Comparison of ENCODE assay signal across 9 cellular contexts in the genomic region with DNA sequence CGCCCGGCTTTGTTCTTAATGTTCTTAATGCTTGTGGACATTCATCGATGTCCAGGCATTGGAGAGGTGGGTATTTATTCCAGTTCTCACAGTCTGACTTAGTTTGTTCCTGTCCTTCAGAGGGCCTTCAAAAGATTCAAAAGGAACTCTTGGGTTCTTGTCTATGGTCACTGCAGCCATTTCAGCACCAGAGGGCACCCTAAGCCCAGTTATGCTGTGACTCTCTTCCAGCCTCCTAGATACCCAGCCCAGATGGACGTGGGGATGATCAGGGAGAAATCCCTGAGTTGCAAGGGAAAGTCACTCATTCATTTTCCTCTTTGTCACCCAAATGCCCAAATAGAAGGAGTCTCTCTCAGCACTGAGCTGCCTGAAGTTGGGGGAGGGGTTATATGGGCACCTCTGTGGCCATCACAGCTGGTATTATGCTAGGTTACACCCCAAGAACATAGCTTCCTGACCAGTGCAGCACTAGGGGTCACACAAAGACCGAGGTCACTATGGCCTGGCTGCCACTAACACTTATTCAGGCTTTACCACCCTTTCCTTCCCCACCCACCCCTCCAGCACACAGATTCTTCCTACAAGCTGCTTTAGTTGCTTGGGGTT. TPM values are rescaled to one million over a fixed set of nuclear protein-coding genes. Genes with fewer than 3 reads are reported as not detected.
DNase-seq lines count a peak whose midpoint lies in the region; ATAC-seq, FAIRE-seq and TF ChIP-seq lines count a peak whose summit lies in the region.
"Had no signal": no experiment of that assay in that cellular context is flagged by ENCODE, and none has a peak within 500 bp of the region (broad histone marks: within the 10 kb centered on the region; RNA-seq: fewer than 3 reads in every experiment).

No MANE protein-coding gene starts in this region.

- intact Hi-C loops in PC-3 (cut with micrococcal nuclease) (loop anchor here (1.0 to 10.0 kb wide), 5 partner anchors 142 to 1097 kb away; a partner anchor contains a TSS), stomach (cut with DNase I; ENCODE audit: low total_unique reads) (loop anchor here (5.0 kb wide), 1 partner anchor 142 kb away; a partner anchor contains a TSS)

- TF ChIP-seq CTCF in D721Med (IDR thresholded peaks at IDR 0.05; ENCODE audit: insufficient read depth, missing control alignments) (peak; percentile 90), PC-3 (conservative IDR thresholded peaks at IDR 0.05; ENCODE audit: low read depth, low read length) (peak; percentile 93), fibroblast of mammary gland (conservative IDR thresholded peaks at IDR 0.05; ENCODE audit: control insufficient read depth, insufficient read depth, low read depth, low read length) (peak; percentile 92), neural crest cell (conservative IDR thresholded peaks at IDR 0.05) (peak; percentile 92), stomach (IDR thresholded peaks at IDR 0.05) (peak in 5 of 7 experiments; percentile 65 to 94 (median 73))

- H3K4me2 ChIP-seq in PC-3 (ENCODE audit: low read length), result no peak overlapping the region

- H3K9me3 Mint-ChIP-seq in neural crest cell, result no peaks in the 10 kb centered on the region
- H3K9me3 Mint-ChIP-seq: dendritic cell treated with granulocyte-macrophage colony-stimulating factor and Interleukin-4, amounts not matched to agents 40 ng/mL and 50 ng/mL, for 4 days had no signal

- no peak overlapping the region for H3K4me3 Mint-ChIP-seq in neural crest cell
- H3K4me3 Mint-ChIP-seq: dendritic cell treated with granulocyte-macrophage colony-stimulating factor and Interleukin-4, amounts not matched to agents 40 ng/mL and 50 ng/mL, for 4 days had no signal

- ATAC-seq in GM21390 (IDR thresholded peaks at IDR 0.05; ENCODE audit: unreplicated experiment) (peak; percentile 81), PC-3 (peak; percentile 99)

- DNase-seq in D721Med (ENCODE audit: insufficient read length, low spot score), result peak; percentile 39
- DNase-seq in Jurkat, Clone E6-1 (ENCODE audit: low read depth, low spot score), result peak; percentile 64
- DNase-seq in PC-3, result peak; percentile 86
- DNase-seq in activated T-cell treated with anti-CD3 and anti-CD28 coated beads, Interleukin-2, amount 50 U/mL, for 1 hour, result peak; percentile 70
- DNase-seq in fibroblast of mammary gland (ENCODE audit: low read depth), result peak; percentile 75
- peak; percentile 72 for DNase-seq in neural crest cell (ENCODE audit: low read depth, low spot score)
- DNase-seq in stomach, result peak; percentile 80

- H3K27me3 ChIP-seq in PC-3 (ENCODE audit: low read length) (no peaks in the 10 kb centered on the region), stomach (peaks cover 0 to 7% (median 0%) of the 10 kb centered on the region in 3 donors)

- POLR2A ChIA-PET in PC-3 (lab: Charles Lee; ENCODE audit: unreplicated experiment), result no interaction called here

- peak overlapping the region; percentile 52 for H2AFZ ChIP-seq in PC-3 (ENCODE audit: low read length)

- H3K4me1 ChIP-seq in PC-3 (ENCODE audit: insufficient read depth, low read length) (no peaks in the 10 kb centered on the region), stomach (peaks cover 0 to 7% (median 0%) of the 10 kb centered on the region in 4 donors)

- TF ChIP-seq EP300 in stomach (IDR thresholded peaks at IDR 0.05), result no peak

- H3F3A ChIP-seq in PC-3 (ENCODE audit: low read length, unreplicated experiment), result no peaks in the 10 kb centered on the region

- no peaks in the 10 kb centered on the region for H3K4me1 Mint-ChIP-seq in neural crest cell

- H4K20me1 ChIP-seq in PC-3 (ENCODE audit: low read length), result no peaks in the 10 kb centered on the region

- H3K36me3 Mint-ChIP-seq in neural crest cell (ENCODE audit: low read depth), result no peaks in the 10 kb centered on the region

- no peak for FAIRE-seq in D721Med (lab: Jason Lieb, UNC)

- CTCF ChIA-PET in PC-3 (lab: Charles Lee), result interaction anchor here (0.5 to 1.1 kb wide), 3 partner anchors 24 to 143 kb away, joined by 4 to 7 read pairs (median 5); no protein-coding TSS in a partner anchor

- H3K27ac ChIP-seq in PC-3 (ENCODE audit: low read length) (no peak overlapping the region), stomach (no peak overlapping the region)

- WGBS in stomach, 5 donors, result 27 to 38% (median 29%) methylated on average over 5 of the region's 5 CpGs

- H3K9me3 ChIP-seq in PC-3 (ENCODE audit: low read length) (no peaks in the 10 kb centered on the region), stomach (no peaks in the 10 kb centered on the region)

- no peaks in the 10 kb centered on the region for H3K27me3 Mint-ChIP-seq in neural crest cell (ENCODE audit: low read depth)

- H3K79me2 ChIP-seq in PC-3 (ENCODE audit: low read length), result no peaks in the 10 kb centered on the region

- H3K9ac ChIP-seq in PC-3 (ENCODE audit: low read length), result no peak overlapping the region

- BruUV-seq in PC-3 (replicated peaks; lab: Mats Ljungman, UMichigan), result no TSS peak

- H3K4me3 ChIP-seq in Jurkat, Clone E6-1 (ENCODE audit: low read length), result no peak overlapping the region
- H3K4me3 ChIP-seq in PC-3 (ENCODE audit: low read length), result no peak overlapping the region
- H3K4me3 ChIP-seq in fibroblast of mammary gland (ENCODE audit: control insufficient read depth, low read depth, low read length), result no peak overlapping the region
- H3K4me3 ChIP-seq in stomach, result no peak overlapping the region

- no peak for TF ChIP-seq POLR2A in stomach (IDR thresholded peaks at IDR 0.05)

- H3K36me3 ChIP-seq in PC-3 (ENCODE audit: low read depth, low read length) (no peaks in the 10 kb centered on the region), stomach (no peaks in the 10 kb centered on the region)

- peak overlapping the region; percentile 19 for H3K27ac Mint-ChIP-seq in neural crest cell (ENCODE audit: unreplicated experiment)
- H3K27ac Mint-ChIP-seq: dendritic cell treated with granulocyte-macrophage colony-stimulating factor and Interleukin-4, amounts not matched to agents 40 ng/mL and 50 ng/mL, for 4 days had no signal

- H3K9me2 ChIP-seq in PC-3 (replicated peaks; ENCODE audit: low read length), result no peaks in the 10 kb centered on the region

RNA-seq across cellular contexts. Expression of a gene that starts 26.5 kb away (rescaled TPM):
- 15.2 TPM for polyA plus RNA-seq in Jurkat, Clone E6-1 (2012; ENCODE audit: insufficient read depth, insufficient read length)
- total RNA-seq in PC-3 (2014; rRNA removed), result 3.2 and 5.6 TPM in 2 replicates
- 7.3 and 9.5 TPM in 2 replicates for total RNA-seq in neural crest cell
- total RNA-seq in stomach, result 10 to 100 TPM in 3 of 5 donors, 1 to 10 TPM in 1, not detected in 1; 7.6 to 29.7 (median 14.8) TPM
- polyA plus RNA-seq in stomach, result 1 to 10 TPM; 2.8 to 4.8 (median 3.5) TPM

RNA-seq across cellular contexts. Expression of a gene that starts 38.9 kb away (rescaled TPM):
- 101 TPM for polyA plus RNA-seq in Jurkat, Clone E6-1 (2012; ENCODE audit: insufficient read depth, insufficient read length)
- 27.6 and 28.3 TPM in 2 replicates for total RNA-seq in PC-3 (2014; rRNA removed)
- 120 and 132 TPM in 2 replicates for total RNA-seq in neural crest cell
- 10 to 100 TPM; 24.5 to 87.2 (median 43.4) TPM for total RNA-seq in stomach
- 10 to 100 TPM; 36.8 to 53.4 (median 36.9) TPM for polyA plus RNA-seq in stomach
